ENCODE assay signal across 8 cellular contexts in genomic region chr3:50616770-50617095, GRCh38. TPM values are rescaled to one million over a fixed set of nuclear protein-coding genes. Genes with fewer than 3 reads are reported as not detected.
DNase-seq lines count a peak whose midpoint lies in the region; ATAC-seq and TF ChIP-seq lines count a peak whose summit lies in the region.

No MANE protein-coding gene starts in this region.

- intact Hi-C loops in PC-3 (cut with micrococcal nuclease) = loop anchor here (1.0 to 5.0 kb wide), 8 partner anchors 36 to 769 kb away; partner anchors contain the start of genes DOCK3 and MANF

- CTCF ChIA-PET in PC-3 (lab: Charles Lee) = interaction anchor here (0.5 to 1.7 kb wide), 8 partner anchors 11 to 755 kb away, joined by 3 to 40 read pairs (median 6); partner anchors contain the start of gene DOCK3

- H3K9me3 ChIP-seq in HUES6 (ENCODE audit: control insufficient read depth, insufficient read depth, low read depth, low read length) (no peaks in the 10 kb centered on the region), PC-3 (ENCODE audit: low read length) (no peaks in the 10 kb centered on the region)

- H3K4me2 ChIP-seq in PC-3 (ENCODE audit: low read length) = peak overlapping the region; percentile 97

- peaks cover 4% of the 10 kb centered on the region for H3F3A ChIP-seq in PC-3 (ENCODE audit: low read length, unreplicated experiment)

- POLR2A ChIA-PET in PC-3 (lab: Charles Lee; ENCODE audit: unreplicated experiment) = interaction anchor here (0.5 kb wide), 1 partner anchor 768 kb away, joined by 6 read pairs; the partner anchor contains the start of gene MANF

- DNase-seq in DMS 273 (lab: John Stamatoyannopoulos, UW; ENCODE audit: unreplicated experiment) = peak; percentile 92
- peak; percentile 94 for DNase-seq in PC-3
- DNase-seq in activated T-cell treated with anti-CD3 and anti-CD28 coated beads, Interleukin-2, amount 50 U/mL, for 1 hour = peak; percentile 97
- peak; percentile 92 for DNase-seq in myocyte (ENCODE audit: low read depth)
- peak; percentile 91 to 93 for DNase-seq in stimulated activated CD8-positive, alpha-beta memory T cell treated with anti-CD3 and anti-CD28 coated beads, Interleukin-7, amount 100 ng/mL, for 4 hours (ENCODE audit: low read depth in 2 of 2)

- H3K36me3 ChIP-seq in HUES6 (ENCODE audit: control insufficient read depth, insufficient read depth, low read length) (peaks cover 4% of the 10 kb centered on the region; the same call in 1 of the 2 replicates), PC-3 (ENCODE audit: low read depth, low read length) (peaks cover 2% of the 10 kb centered on the region; the same call in 1 of the 2 replicates)

- TF ChIP-seq CTCF in PC-3 (conservative IDR thresholded peaks at IDR 0.05; ENCODE audit: low read depth, low read length) = no peak

- H3K9ac ChIP-seq in HUES6 (ENCODE audit: low read length) = no peak overlapping the region
- no peak overlapping the region for H3K9ac ChIP-seq in PC-3 (ENCODE audit: low read length)

- no TSS peak for BruUV-seq in PC-3 (replicated peaks; lab: Mats Ljungman, UMichigan)

- ATAC-seq in GM21423 (IDR thresholded peaks at IDR 0.05; ENCODE audit: unreplicated experiment) (peak; percentile 62), PC-3 (peak; percentile 55), esophagus mucosa (peak; percentile 88)

- no peaks in the 10 kb centered on the region for H4K20me1 ChIP-seq in PC-3 (ENCODE audit: low read length)

- H3K27me3 ChIP-seq in HUES6 (ENCODE audit: control insufficient read depth, insufficient read depth, low read length) (peaks cover 19% of the 10 kb centered on the region), PC-3 (ENCODE audit: low read length) (no peaks in the 10 kb centered on the region)

- no peaks in the 10 kb centered on the region for H3K9me2 ChIP-seq in PC-3 (replicated peaks; ENCODE audit: low read length)

- H3K4me3 ChIP-seq in HUES6 (ENCODE audit: low read depth, low read length) (peak overlapping the region; percentile 64), PC-3 (ENCODE audit: low read length) (peak overlapping the region; percentile 78)

- H3K27ac ChIP-seq in HUES6 (ENCODE audit: low read depth, low read length) = no peak overlapping the region
- 0 out of 2 replicates have a peak overlapping the region, but pooled peaks have one; percentile 4 for H3K27ac ChIP-seq in PC-3 (ENCODE audit: low read length)

- H2AFZ ChIP-seq in PC-3 (ENCODE audit: low read length) = peak overlapping the region; percentile 99

- peaks cover 46% of the 10 kb centered on the region for H3K79me2 ChIP-seq in PC-3 (ENCODE audit: low read length)

- H3K4me1 ChIP-seq in HUES6 (ENCODE audit: control insufficient read depth, insufficient read depth, low read length) (peaks cover 13% of the 10 kb centered on the region), PC-3 (ENCODE audit: insufficient read depth, low read length) (peaks cover 52% of the 10 kb centered on the region)

RNA-seq across cellular contexts. Expression of gene MAPKAPK3, which starts 0.2 kb away (rescaled TPM):
- total RNA-seq in PC-3 (2014; rRNA removed) (142 and 174 TPM in 2 replicates), esophagus mucosa (50.5 TPM), myocyte (91.0 and 92.3 TPM in 2 replicates)
- polyA plus RNA-seq in myocyte (2012) = 31.8 TPM

RNA-seq across cellular contexts. Expression of gene CISH, which starts 5.2 kb away (rescaled TPM):
- total RNA-seq in PC-3 (2014; rRNA removed) (1.6 and 2.3 TPM in 2 replicates), esophagus mucosa (4.8 TPM), myocyte (0.10 and 0.35 TPM in 2 replicates)
- 0.43 TPM for polyA plus RNA-seq in myocyte (2012)

RNA-seq across cellular contexts. Expression of gene HEMK1, which starts 47.4 kb away (rescaled TPM):
- total RNA-seq in PC-3 (2014; rRNA removed) = 20.3 and 22.2 TPM in 2 replicates
- total RNA-seq in esophagus mucosa = 11.0 TPM
- 6.2 and 9.7 TPM in 2 replicates for total RNA-seq in myocyte
- 14.3 TPM for polyA plus RNA-seq in myocyte (2012)

RNA-seq across cellular contexts. Expression of gene C3orf18, which starts 49.2 kb away (rescaled TPM):
- total RNA-seq in PC-3 (2014; rRNA removed) (31.2 and 33.9 TPM in 2 replicates), esophagus mucosa (0.68 TPM), myocyte (14.0 and 18.6 TPM in 2 replicates)
- polyA plus RNA-seq in myocyte (2012) = 19.0 TPM

RNA-seq across cellular contexts. Expression of gene DOCK3, which starts 58.0 kb away (rescaled TPM):
- total RNA-seq in PC-3 (2014; rRNA removed) (under 0.01 and 0.15 TPM in 2 replicates), esophagus mucosa (0.84 TPM), myocyte (1.3 and 1.4 TPM in 2 replicates)
- polyA plus RNA-seq in myocyte (2012) = 2.5 TPM
